In genomic region chr19:4374451-4375163, GRCh38 we compare ENCODE assay signal across 8 cellular contexts. TPM values are rescaled to one million over a fixed set of nuclear protein-coding genes. Genes with fewer than 3 reads are reported as not detected.
DNase-seq lines count a peak whose midpoint lies in the region; ATAC-seq and TF ChIP-seq lines count a peak whose summit lies in the region.

No MANE protein-coding gene starts in this region.

- H3K36me3 ChIP-seq in aorta (ENCODE audit: control insufficient read depth in 1 of 2, insufficient read depth in 2 of 2, low read length in 1 of 2), result no peaks in the 10 kb centered on the region

- peak overlapping the region; percentile 20 for H3K27ac Mint-ChIP-seq in memory B cell

- peaks cover 52% of the 10 kb centered on the region for H3K4me1 Mint-ChIP-seq in memory B cell

- WGBS in aorta, 2 donors, result 22 to 25% methylated on average over 26 to 27 of the region's 27 CpGs

- intact Hi-C loops in aorta (cut with DNase I), result loop anchor here in 1 of 2 donors (2.0 kb wide), 1 partner anchor 32 kb away; the partner anchor contains the start of gene MPND

- H3K36me3 Mint-ChIP-seq in memory B cell, result no peaks in the 10 kb centered on the region

- no peak for TF ChIP-seq RAD21 in Ishikawa (IDR thresholded peaks at IDR 0.05; ENCODE audit: low read depth)

- no peaks in the 10 kb centered on the region for H3K27me3 Mint-ChIP-seq in memory B cell

- ATAC-seq in memory B cell (ENCODE audit: low read depth) (no peak), aorta (ENCODE audit: low FRiP score) (peak; percentile 82), GM18861 (IDR thresholded peaks at IDR 0.05; ENCODE audit: unreplicated experiment) (no peak)

- H3K4me3 Mint-ChIP-seq in memory B cell, result peak overlapping the region; percentile 74

- H3K27ac ChIP-seq in cingulate gyrus (ENCODE audit: low read depth, low read length) (peak overlapping the region; percentile 91), aorta (ENCODE audit: low read depth in 1 of 2, low read length in 2 of 2) (peak overlapping the region; percentile 69 to 88)

- no peak overlapping the region for H3K4me3 ChIP-seq in aorta (ENCODE audit: low read length in 2 of 2)

- DNase-seq in A172 (ENCODE audit: low spot score), result peak; percentile 90
- DNase-seq in memory B cell (ENCODE audit: low spot score in 2 of 2), result no peak
- peak; percentile 90 to 96 for DNase-seq in aorta
- DNase-seq in COLO829 (ENCODE audit: low spot score), result no peak
- no peak for DNase-seq in NCI-H1436 treated with DMSO at 0.1 percent for 48 hours (lab: John Stamatoyannopoulos, UW)

- H3K9me3 Mint-ChIP-seq in memory B cell, result no peaks in the 10 kb centered on the region

- no peaks in the 10 kb centered on the region for H3K27me3 ChIP-seq in aorta (ENCODE audit: control insufficient read depth in 1 of 2, insufficient read depth in 2 of 2, low read length in 1 of 2)

- peak; percentile 90 for TF ChIP-seq EP300 in Ishikawa (IDR thresholded peaks at IDR 0.05; ENCODE audit: borderline replicate concordance)

- H3K4me1 ChIP-seq in aorta (ENCODE audit: control insufficient read depth in 1 of 2, insufficient read depth in 2 of 2, low read length in 2 of 2), result peaks cover 0 to 6% of the 10 kb centered on the region in 2 donors

- H3K9me3 ChIP-seq in aorta (ENCODE audit: control insufficient read depth, low read length), result no peaks in the 10 kb centered on the region

TF ChIP-seq in Ishikawa, 13 proteins besides CTCF, POLR2A, EP300 and RAD21:
- peak; percentile 96 for TF ChIP-seq MAX (IDR thresholded peaks at IDR 0.05)
- TF ChIP-seq ZBTB7A (IDR thresholded peaks at IDR 0.05; ENCODE audit: low read depth), result 0 out of 2 replicates have a peak, but pooled peaks have one; percentile 47
- no peak for TF ChIP-seq CEBPB (IDR thresholded peaks at IDR 0.05)
- peak; percentile 92 for TF ChIP-seq NFIC (IDR thresholded peaks at IDR 0.05)
- TF ChIP-seq EGR1 (IDR thresholded peaks at IDR 0.05), result 0 out of 2 replicates have a peak, but pooled peaks have one; percentile 40
- peak; percentile 83 for TF ChIP-seq TEAD4 (IDR thresholded peaks at IDR 0.05)
- no peak for TF ChIP-seq USF1 (IDR thresholded peaks at IDR 0.05)
- no peak for TF ChIP-seq TAF1 (IDR thresholded peaks at IDR 0.05; ENCODE audit: low read depth)
- peak; percentile 88 for TF ChIP-seq TCF12 (IDR thresholded peaks at IDR 0.05; ENCODE audit: low read depth)
- no peak for TF ChIP-seq YY1 (IDR thresholded peaks at IDR 0.05; ENCODE audit: low read depth)
TF ChIP-seq in Ishikawa: peak in this region for 6.

RNA-seq across cellular contexts. Expression of gene SH3GL1, which starts 25.7 kb away (rescaled TPM):
- total RNA-seq in A172 (2014; rRNA removed; shearing (Covaris generic)), result 94.0 and 137 TPM in 2 replicates
- 10 to 100 TPM; 66.5 to 69.7 TPM for total RNA-seq in aorta
- 10 to 100 TPM; 37.7 to 48.6 TPM for polyA plus RNA-seq in aorta

RNA-seq across cellular contexts. Expression of gene CHAF1A, which starts 27.8 kb away (rescaled TPM):
- 37.8 and 52.7 TPM in 2 replicates for total RNA-seq in A172 (2014; rRNA removed; shearing (Covaris generic))
- 1 to 10 TPM; 6.5 to 7.0 TPM for total RNA-seq in aorta
- polyA plus RNA-seq in aorta, result 1 to 10 TPM; 5.2 to 9.3 TPM

RNA-seq across cellular contexts. Expression of gene MPND, which starts 31.2 kb away (rescaled TPM):
- 6.4 and 6.6 TPM in 2 replicates for total RNA-seq in A172 (2014; rRNA removed; shearing (Covaris generic))
- 10 to 100 TPM; 13.5 to 14.3 TPM for total RNA-seq in aorta
- 10 to 100 TPM; 16.0 to 17.9 TPM for polyA plus RNA-seq in aorta

RNA-seq across cellular contexts. Expression of gene STAP2, which starts 36.0 kb away (rescaled TPM):
- 73.5 and 96.1 TPM in 2 replicates for total RNA-seq in A172 (2014; rRNA removed; shearing (Covaris generic))
- total RNA-seq in aorta, result 1 to 10 TPM; 1.9 to 2.2 TPM
- 10 to 100 TPM in 1 of 2 donors, under 1 TPM in 1; 0.13 to 27.8 TPM for polyA plus RNA-seq in aorta

Comparison
In these comparisons a context has a peak if more than half of its experiments do, and no peak if none do; other contexts are left out.
1. DNase-seq: peak in A172 (single experiment) and aorta (2 of 2); none in memory B cell (0 of 2), COLO829 (single experiment) and NCI-H1436 treated with DMSO at 0.1 percent for 48 hours (single experiment).